ENCODE assay signal across 8 cellular contexts in the genomic region with DNA sequence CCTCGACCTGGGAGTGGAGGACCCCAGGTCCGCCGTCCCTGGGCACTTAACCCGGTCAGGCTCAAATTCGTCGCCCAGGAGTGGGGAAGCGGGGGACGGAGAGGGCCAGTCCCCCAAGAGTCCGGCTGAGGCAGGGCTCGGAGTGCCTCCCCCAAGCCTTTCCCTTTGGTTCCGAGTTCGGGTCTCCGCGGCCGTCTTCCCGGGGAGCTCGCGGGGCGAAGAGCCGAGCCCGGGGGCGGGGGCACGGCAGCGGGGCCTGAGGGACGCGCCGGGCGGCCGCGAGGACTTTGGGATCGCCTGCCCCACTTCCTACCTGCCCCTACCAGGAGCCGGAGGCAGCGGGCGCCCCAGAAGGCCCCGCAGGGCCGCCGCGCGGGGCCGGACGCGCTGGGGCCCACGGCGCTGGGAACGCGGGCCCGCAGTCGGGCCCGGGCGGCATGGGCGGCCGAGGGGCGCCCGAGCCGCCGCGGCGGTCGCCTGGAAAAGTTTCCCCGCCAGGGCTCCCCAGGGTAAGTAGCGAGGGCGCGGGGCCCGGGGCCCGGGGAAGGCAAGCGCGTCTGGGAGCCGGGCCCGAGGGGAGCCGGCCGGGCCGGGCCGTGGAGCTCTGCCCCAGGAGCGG. TPM values are rescaled to one million over a fixed set of nuclear protein-coding genes. Genes with fewer than 3 reads are reported as not detected.
A peak's percentile ranks its signal among the peaks of the same experiment; 100 is the strongest.
DNase-seq lines count a peak whose midpoint lies in the region; ATAC-seq and TF ChIP-seq lines count a peak whose summit lies in the region.

No MANE protein-coding gene starts in this region.

- DNase-seq in EL: peak; percentile 41
- DNase-seq in activated CD4-positive, alpha-beta memory T cell treated with anti-CD3 and anti-CD28 coated beads, Interleukin-2, amount 10 ng/mL, durations not matched to agents 7 days and 5 days: peak; percentile 38
- DNase-seq in esophagus muscularis mucosa (ENCODE audit: extremely low spot score): no peak
- DNase-seq in nephron progenitor cell: peak; percentile 50
- no peak for DNase-seq in mesenteric fat pad (ENCODE audit: low spot score)
- no peak for DNase-seq in Ammon's horn (ENCODE audit: low spot score)

- no peaks in the 10 kb centered on the region for H3K9me3 Mint-ChIP-seq in activated CD4-positive, alpha-beta memory T cell treated with anti-CD3 and anti-CD28 coated beads, Interleukin-2, amount 10 ng/mL, durations not matched to agents 7 days and 5 days
- no peaks in the 10 kb centered on the region for H3K9me3 Mint-ChIP-seq in nephron progenitor cell

- peaks cover 46 to 62% (median 49%) of the 10 kb centered on the region in 4 donors for H3K4me1 ChIP-seq in esophagus muscularis mucosa

- no peaks in the 10 kb centered on the region for H3K27me3 ChIP-seq in esophagus muscularis mucosa

- H3K4me3 Mint-ChIP-seq in activated CD4-positive, alpha-beta memory T cell treated with anti-CD3 and anti-CD28 coated beads, Interleukin-2, amount 10 ng/mL, durations not matched to agents 7 days and 5 days: peak overlapping the region; percentile 85
- peak overlapping the region; percentile 87 for H3K4me3 Mint-ChIP-seq in nephron progenitor cell

- H3K36me3 ChIP-seq in esophagus muscularis mucosa: peaks cover 8 to 12% (median 10%) of the 10 kb centered on the region in 4 donors

- ATAC-seq in HG02885 (IDR thresholded peaks at IDR 0.05; ENCODE audit: poor library complexity, unreplicated experiment) (peak; percentile 33), HG03095 (IDR thresholded peaks at IDR 0.05; ENCODE audit: unreplicated experiment) (no peak)

- TF ChIP-seq POLR2A in esophagus muscularis mucosa (IDR thresholded peaks at IDR 0.05; ENCODE audit: low read depth): no peak

- H3K27ac ChIP-seq in esophagus muscularis mucosa (replicated peaks in 1 of 4): peak overlapping the region; percentile 92 to 96 (median 96)

- CTCF ChIA-PET in activated CD4-positive, alpha-beta memory T cell treated with anti-CD3 and anti-CD28 coated beads, Interleukin-2, amount 10 ng/mL, durations not matched to agents 7 days and 5 days (lab: Charles Lee): interaction anchor here (1.0 to 2.3 kb wide), 7 partner anchors 15 to 63 kb away, joined by 3 to 14 read pairs (median 5); a partner anchor contains a TSS

- H3K27me3 Mint-ChIP-seq in activated CD4-positive, alpha-beta memory T cell treated with anti-CD3 and anti-CD28 coated beads, Interleukin-2, amount 10 ng/mL, durations not matched to agents 7 days and 5 days: no peaks in the 10 kb centered on the region
- peaks cover 3% of the 10 kb centered on the region for H3K27me3 Mint-ChIP-seq in nephron progenitor cell (ENCODE audit: low read depth, poor library complexity)

- POLR2A ChIA-PET in activated CD4-positive, alpha-beta memory T cell treated with anti-CD3 and anti-CD28 coated beads, Interleukin-2, amount 10 ng/mL, durations not matched to agents 7 days and 5 days (lab: Charles Lee): interaction anchor here (0.8 to 5.9 kb wide), 27 partner anchors 12 to 641 kb away, joined by 3 to 93 read pairs (median 6); a partner anchor contains a TSS

- H3K4me1 Mint-ChIP-seq in activated CD4-positive, alpha-beta memory T cell treated with anti-CD3 and anti-CD28 coated beads, Interleukin-2, amount 10 ng/mL, durations not matched to agents 7 days and 5 days: peaks cover 69% of the 10 kb centered on the region
- H3K4me1 Mint-ChIP-seq in nephron progenitor cell: peaks cover 79% of the 10 kb centered on the region

- WGBS in esophagus muscularis mucosa: 0% methylated on average over 1 of the region's 74 CpGs

- TF ChIP-seq CTCF in esophagus muscularis mucosa (IDR thresholded peaks at IDR 0.05) (no peak), nephron progenitor cell (IDR thresholded peaks at IDR 0.05) (no peak)

- no peak for TF ChIP-seq EP300 in esophagus muscularis mucosa (IDR thresholded peaks at IDR 0.05)

- peaks cover 52% of the 10 kb centered on the region for H3K36me3 Mint-ChIP-seq in activated CD4-positive, alpha-beta memory T cell treated with anti-CD3 and anti-CD28 coated beads, Interleukin-2, amount 10 ng/mL, durations not matched to agents 7 days and 5 days (ENCODE audit: low read depth)
- no peaks in the 10 kb centered on the region for H3K36me3 Mint-ChIP-seq in nephron progenitor cell (ENCODE audit: low read depth)

- intact Hi-C loops in esophagus muscularis mucosa (cut with DNase I): loop anchor here (5.0 kb wide), 1 partner anchor 154 kb away; a partner anchor contains a TSS

- H3K9me3 ChIP-seq in esophagus muscularis mucosa: no peaks in the 10 kb centered on the region

- peak overlapping the region; percentile 91 for H3K27ac Mint-ChIP-seq in activated CD4-positive, alpha-beta memory T cell treated with anti-CD3 and anti-CD28 coated beads, Interleukin-2, amount 10 ng/mL, durations not matched to agents 7 days and 5 days
- no peak overlapping the region for H3K27ac Mint-ChIP-seq in nephron progenitor cell

- H3K4me3 ChIP-seq in esophagus muscularis mucosa: peak overlapping the region; percentile 83 to 100 (median 92)

RNA-seq across cellular contexts. Expression of a gene that starts 2.8 kb away (rescaled TPM):
- total RNA-seq in activated CD4-positive, alpha-beta memory T cell treated with anti-CD3 and anti-CD28 coated beads, Interleukin-2, amount 10 ng/mL, durations not matched to agents 7 days and 5 days: 100 to 1,000 TPM; 550 to 553 TPM
- total RNA-seq in esophagus muscularis mucosa: 10 to 100 TPM; 39.0 to 84.0 (median 80.3) TPM
- total RNA-seq in mesenteric fat pad: 99.8 TPM

RNA-seq across cellular contexts. Expression of a gene that starts 13.1 kb away (rescaled TPM):
- total RNA-seq in activated CD4-positive, alpha-beta memory T cell treated with anti-CD3 and anti-CD28 coated beads, Interleukin-2, amount 10 ng/mL, durations not matched to agents 7 days and 5 days: 10 to 100 TPM; 31.2 to 32.4 TPM
- total RNA-seq in esophagus muscularis mucosa (10 to 100 TPM; 26.1 to 41.9 (median 34.0) TPM), mesenteric fat pad (68.4 TPM)

RNA-seq across cellular contexts. Expression of a gene that starts 31.9 kb away (rescaled TPM):
- 100 to 1,000 TPM; 132 to 133 TPM for total RNA-seq in activated CD4-positive, alpha-beta memory T cell treated with anti-CD3 and anti-CD28 coated beads, Interleukin-2, amount 10 ng/mL, durations not matched to agents 7 days and 5 days
- 10 to 100 TPM; 27.0 to 80.9 (median 31.7) TPM for total RNA-seq in esophagus muscularis mucosa
- total RNA-seq in mesenteric fat pad: 104 TPM

Comparison
In these comparisons a context has a peak if more than half of its experiments do, and no peak if none do; other contexts are left out.
1. DNase-seq: peak in EL (single experiment), activated CD4-positive, alpha-beta memory T cell treated with anti-CD3 and anti-CD28 coated beads, Interleukin-2, amount 10 ng/mL, durations not matched to agents 7 days and 5 days (single experiment) and nephron progenitor cell (single experiment); none in esophagus muscularis mucosa (single experiment), mesenteric fat pad (single experiment) and Ammon's horn (single experiment).